In the genomic region with DNA sequence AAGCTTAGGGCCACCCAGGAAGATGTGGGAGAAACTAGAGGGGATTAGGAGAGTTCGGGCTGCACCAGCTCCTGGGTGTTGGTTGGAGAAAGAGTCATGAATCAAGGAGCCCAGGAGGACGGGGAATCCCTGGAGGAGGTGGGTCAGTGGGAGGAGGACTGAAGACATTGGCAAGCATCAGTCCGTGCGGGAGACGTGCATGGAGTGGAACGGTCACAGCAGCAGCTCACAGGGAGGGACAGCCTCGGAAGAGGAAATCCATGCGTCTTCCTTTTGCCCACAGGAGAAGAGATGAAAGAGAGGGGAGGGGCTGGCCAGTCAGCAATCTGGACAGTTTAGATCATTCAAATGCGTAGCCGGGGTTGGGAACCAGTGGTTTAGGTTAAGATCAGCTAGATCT, we compare ENCODE assay signal across 24 cellular contexts.
"Had no signal": no experiment of that assay in that cellular context is flagged by ENCODE, and none has a peak within 500 bp of the region (broad histone marks: within the 10 kb centered on the region; RNA-seq: fewer than 3 reads in every experiment).

No MANE protein-coding gene starts in this region.

- H3K36me3 Mint-ChIP-seq: stimulated activated effector memory CD8-positive, alpha-beta T cell treated with anti-CD3 and anti-CD28 coated beads, Interleukin-12 subunit alpha, Interleukin-12 subunit beta, amount 100 ng/mL, for 72 hours had no signal

- ATAC-seq: naive thymus-derived CD4-positive, alpha-beta T cell; pancreas; sciatic nerve; stimulated activated effector memory CD8-positive, alpha-beta T cell treated with anti-CD3 and anti-CD28 coated beads, Interleukin-12 subunit alpha, Interleukin-12 subunit beta, amount 100 ng/mL, for 72 hours had no signal

- H3K27me3 ChIP-seq: esophagus muscularis mucosa, neutrophil, pancreas, stomach, tibial artery had no signal

- H3K4me1 ChIP-seq: pancreas, stomach had no signal

- H3K9me3 Mint-ChIP-seq: stimulated activated effector memory CD8-positive, alpha-beta T cell treated with anti-CD3 and anti-CD28 coated beads, Interleukin-12 subunit alpha, Interleukin-12 subunit beta, amount 100 ng/mL, for 72 hours; type B pancreatic cell had no signal

- H3K27ac ChIP-seq: coronary artery, esophagus muscularis mucosa, neutrophil, pancreas, stomach, tibial artery had no signal

- H3K9me3 ChIP-seq: esophagus muscularis mucosa, neutrophil, pancreas, stomach, tibial artery had no signal

- H3K4me1 Mint-ChIP-seq: naive thymus-derived CD4-positive, alpha-beta T cell; nephron had no signal

- H3K36me3 ChIP-seq: neutrophil, pancreas, tibial artery had no signal

- H3K4me2 ChIP-seq: smooth muscle cell had no signal

- H3K27me3 Mint-ChIP-seq: progenitor cell of endocrine pancreas, type B pancreatic cell had no signal

- H3K4me3 Mint-ChIP-seq: naive thymus-derived CD4-positive, alpha-beta T cell; nephron; stimulated activated effector memory CD8-positive, alpha-beta T cell treated with anti-CD3 and anti-CD28 coated beads, Interleukin-12 subunit alpha, Interleukin-12 subunit beta, amount 100 ng/mL, for 72 hours; type B pancreatic cell had no signal

- H3K27ac Mint-ChIP-seq: naive thymus-derived CD4-positive, alpha-beta T cell; nephron; progenitor cell of endocrine pancreas; stimulated activated effector memory CD8-positive, alpha-beta T cell treated with anti-CD3 and anti-CD28 coated beads, Interleukin-12 subunit alpha, Interleukin-12 subunit beta, amount 100 ng/mL, for 72 hours; type B pancreatic cell had no signal

- DNase-seq: dermis blood vessel endothelial cell; effector memory CD4-positive, alpha-beta T cell; head of caudate nucleus; mesenchymal stem cell; midbrain; naive thymus-derived CD4-positive, alpha-beta T cell; pancreas; stimulated activated CD4-positive, alpha-beta T cell treated with anti-CD3 and anti-CD28 coated beads, Interleukin-2, amount 100 ng/mL, for 24 hours; stimulated activated CD4-positive, alpha-beta T cell treated with anti-CD3 and anti-CD28 coated beads, Interleukin-4, amount 100 ng/mL, for 24 hours; stimulated activated naive CD4-positive, alpha-beta T cell treated with Interleukin-2 at 50 U/mL for 16 hours; tibial artery had no signal

- FAIRE-seq: endothelial cell of umbilical vein, frontal cortex, keratinocyte, pancreas had no signal

- H3K4me3 ChIP-seq: coronary artery, esophagus muscularis mucosa, pancreas, smooth muscle cell, stomach, tibial artery had no signal
